30 cellular contexts compared by ENCODE assay signal in the genomic region with DNA sequence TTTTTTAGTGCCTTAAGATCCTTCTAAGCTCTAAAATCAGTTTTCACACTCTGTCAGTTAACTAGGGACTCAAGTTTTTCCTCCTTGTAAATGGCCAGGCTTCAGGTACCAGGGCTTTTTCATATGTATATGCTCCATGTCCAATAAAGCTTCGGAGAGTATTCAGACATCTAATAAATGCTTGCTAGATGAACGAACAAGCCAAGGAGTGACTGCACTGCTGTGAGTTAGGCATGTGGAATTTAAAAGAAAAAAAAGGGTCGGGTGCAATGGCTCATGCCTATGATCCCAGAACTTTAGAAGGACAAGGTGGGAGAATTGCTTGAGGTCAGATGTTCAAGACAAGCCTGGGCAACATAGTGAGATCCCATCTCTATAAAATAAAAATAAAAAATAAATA.
DNase-seq lines count a peak whose midpoint lies in the region; ATAC-seq and TF ChIP-seq lines count a peak whose summit lies in the region.
"Had no signal": no experiment of that assay in that cellular context is flagged by ENCODE, and none has a peak within 500 bp of the region (broad histone marks: within the 10 kb centered on the region; RNA-seq: fewer than 3 reads in every experiment).

No MANE protein-coding gene starts in this region.

- H3K4me2 ChIP-seq in PC-3 (ENCODE audit: low read length): no peak overlapping the region

- no peaks in the 10 kb centered on the region for H3K9me2 ChIP-seq in PC-3 (replicated peaks; ENCODE audit: low read length)

- H3K9me3 ChIP-seq in PC-3 (ENCODE audit: low read length) (no peaks in the 10 kb centered on the region), upper lobe of right lung (no peaks in the 10 kb centered on the region)
- H3K9me3 ChIP-seq: mucosa of descending colon, tibial nerve had no signal

- no peaks in the 10 kb centered on the region for H3F3A ChIP-seq in PC-3 (ENCODE audit: low read length, unreplicated experiment)

- H3K27me3 ChIP-seq in PC-3 (ENCODE audit: low read length): no peaks in the 10 kb centered on the region
- H3K27me3 ChIP-seq in brain microvascular endothelial cell (replicated peaks): no peaks in the 10 kb centered on the region
- no peaks in the 10 kb centered on the region for H3K27me3 ChIP-seq in upper lobe of right lung
- H3K27me3 ChIP-seq: tibial nerve had no signal

- no peak for TF ChIP-seq CTCF in PC-3 (conservative IDR thresholded peaks at IDR 0.05; ENCODE audit: low read depth, low read length)
- no peak for TF ChIP-seq CTCF in brain microvascular endothelial cell (IDR thresholded peaks at IDR 0.05; ENCODE audit: low read depth, low read length, missing control alignments)
- TF ChIP-seq CTCF in upper lobe of right lung (IDR thresholded peaks at IDR 0.05): no peak

- no peaks in the 10 kb centered on the region for H3K4me1 ChIP-seq in PC-3 (ENCODE audit: insufficient read depth, low read length)
- no peaks in the 10 kb centered on the region for H3K4me1 ChIP-seq in upper lobe of right lung
- H3K4me1 ChIP-seq: tibial nerve had no signal

- CTCF ChIA-PET in PC-3 (lab: Charles Lee): no interaction called here

- no peaks in the 10 kb centered on the region for H3K79me2 ChIP-seq in PC-3 (ENCODE audit: low read length)

- no peaks in the 10 kb centered on the region for H3K36me3 ChIP-seq in PC-3 (ENCODE audit: low read depth, low read length)
- no peaks in the 10 kb centered on the region for H3K36me3 ChIP-seq in brain microvascular endothelial cell (replicated peaks)
- no peaks in the 10 kb centered on the region for H3K36me3 ChIP-seq in upper lobe of right lung
- H3K36me3 ChIP-seq: tibial nerve had no signal

- POLR2A ChIA-PET in PC-3 (lab: Charles Lee; ENCODE audit: unreplicated experiment): no interaction called here

- no peak overlapping the region for H3K9ac ChIP-seq in PC-3 (ENCODE audit: low read length)

- BruUV-seq in PC-3 (replicated peaks; lab: Mats Ljungman, UMichigan): no TSS peak

- DNase-seq in EH (ENCODE audit: low read depth): peak; percentile 86
- DNase-seq in PC-3: peak; percentile 29
- DNase-seq in brain microvascular endothelial cell: peak; percentile 58
- DNase-seq in kidney tubule cell (ENCODE audit: low spot score): peak; percentile 65
- DNase-seq in upper lobe of right lung: no peak
- DNase-seq in pons (ENCODE audit: low spot score): no peak
- no peak for DNase-seq in GOT3 (lab: John Stamatoyannopoulos, UW)
- DNase-seq: ACHN; activated CD4-positive, alpha-beta T cell treated with anti-CD3 and anti-CD28 coated beads for 4 hours; activated T-cell treated with anti-CD3 and anti-CD28 coated beads for 4 hours; aorta; Calu3; DND-41; head of caudate nucleus; KG1; kidney glomerular epithelial cell; MM.1S; mucosa of descending colon; NCI-H1417; NCI-H2029 treated with DMSO at 0.1 percent for 48 hours; NCI-H2227 treated with DMSO at 0.1 percent for 48 hours; NCI-H748 treated with DMSO at 0.1 percent for 48 hours had no signal

- in situ Hi-C loops in brain microvascular endothelial cell (cut with HindIII; ENCODE audit: low pct_ligation_motif_present, low sequenced_read_pairs): no loop called here

- no peak overlapping the region for H3K4me3 ChIP-seq in PC-3 (ENCODE audit: low read length)
- H3K4me3 ChIP-seq in brain microvascular endothelial cell (ENCODE audit: low read depth, low read length): no peak overlapping the region
- H3K4me3 ChIP-seq in upper lobe of right lung: no peak overlapping the region
- H3K4me3 ChIP-seq: lung, mucosa of descending colon, skin epidermis, tibial nerve had no signal

- no peak overlapping the region for H3K27ac ChIP-seq in PC-3 (ENCODE audit: low read length)
- no peak overlapping the region for H3K27ac ChIP-seq in brain microvascular endothelial cell
- no peak overlapping the region for H3K27ac ChIP-seq in upper lobe of right lung
- H3K27ac ChIP-seq: RWPE1, skin epidermis, tibial nerve, VCaP had no signal

- no peak overlapping the region for H2AFZ ChIP-seq in PC-3 (ENCODE audit: low read length)

- intact Hi-C loops in PC-3 (cut with micrococcal nuclease): no loop called here
- intact Hi-C loops in upper lobe of right lung (cut with DNase I): no loop called here

- H4K20me1 ChIP-seq in PC-3 (ENCODE audit: low read length): no peaks in the 10 kb centered on the region

- ATAC-seq in PC-3 (no peak), upper lobe of right lung (no peak), HG03039 (IDR thresholded peaks at IDR 0.05; ENCODE audit: unreplicated experiment) (no peak)
- ATAC-seq: activated naive CD4-positive, alpha-beta T cell treated with anti-CD3 and anti-CD28 coated beads, Interleukin-2, amount 50 U/mL, for 72 hours; mucosa of descending colon; natural killer cell treated with Interleukin-12 subunit alpha and Interleukin-12 subunit beta and Interleukin-15 and Interleukin-18, amount 100 ng/mL, for 72 hours had no signal

Comparison
In these comparisons a context has a peak if more than half of its experiments do, and no peak if none do; other contexts are left out.
1. DNase-seq: peak in EH (single experiment), PC-3 (single experiment), brain microvascular endothelial cell (single experiment) and kidney tubule cell (single experiment); none in upper lobe of right lung (single experiment), pons (single experiment) and GOT3 (single experiment).